Comparison of ENCODE assay signal across 28 cellular contexts in the genomic region with DNA sequence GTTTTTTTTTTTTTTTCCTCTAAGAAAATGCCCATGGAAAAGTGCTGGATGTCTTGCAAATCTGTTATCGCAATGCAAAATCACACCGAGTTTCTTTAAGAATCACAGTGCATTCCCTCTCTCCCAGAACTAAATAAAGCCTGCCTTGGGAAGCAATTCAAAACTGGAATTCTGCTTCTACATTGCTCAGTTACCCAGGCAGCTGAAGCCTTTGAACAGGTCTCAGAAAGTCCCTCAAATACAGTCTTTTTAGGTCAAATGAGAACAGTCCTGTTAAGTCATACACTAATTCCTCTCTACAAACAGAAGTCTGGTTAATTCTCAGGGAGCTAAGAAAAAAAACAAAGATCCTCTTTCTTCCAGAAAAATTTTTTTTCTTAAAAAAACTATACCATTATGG. TPM values are rescaled to one million over a fixed set of nuclear protein-coding genes. Genes with fewer than 3 reads are reported as not detected.
A peak's percentile ranks its signal among the peaks of the same experiment; 100 is the strongest.
DNase-seq lines count a peak whose midpoint lies in the region; ATAC-seq lines count a peak whose summit lies in the region.
"Had no signal": no experiment of that assay in that cellular context is flagged by ENCODE, and none has a peak within 500 bp of the region (broad histone marks: within the 10 kb centered on the region; RNA-seq: fewer than 3 reads in every experiment).

No MANE protein-coding gene starts in this region.

- H3K23ac ChIP-seq in trophoblast cell (ENCODE audit: low read length): no peak overlapping the region

- no peak overlapping the region for H4K12ac ChIP-seq in trophoblast cell (ENCODE audit: low read depth, low read length)

- H3K9me3 Mint-ChIP-seq in activated CD4-positive, alpha-beta T cell treated with anti-CD3 and anti-CD28 coated beads, Interleukin-2, amount 10 ng/mL, durations not matched to agents 7 days and 5 days: no peaks in the 10 kb centered on the region
- no peaks in the 10 kb centered on the region for H3K9me3 Mint-ChIP-seq in activated T-helper 2 cell treated with anti-CD3 and anti-CD28 coated beads, Interferon-gamma antibody, Interleukin-2, Interleukin-4, amounts not matched to agents 10 μg/mL and 5 μg/mL and 100 μg/mL, durations not matched to agents 14 hours and 24 hours and 36 hours

- intact Hi-C loops in activated T-helper 2 cell treated with anti-CD3 and anti-CD28 coated beads, Interferon-gamma antibody, Interleukin-2, Interleukin-4, amounts not matched to agents 10 μg/mL and 5 μg/mL and 100 μg/mL, durations not matched to agents 14 hours and 24 hours and 36 hours (cut with micrococcal nuclease): no loop called here

- no peak overlapping the region for H4K91ac ChIP-seq in trophoblast cell (ENCODE audit: low read depth, low read length)

- H2BK5ac ChIP-seq in trophoblast cell (ENCODE audit: low read depth, low read length, poor library complexity): no peak overlapping the region

- no peak overlapping the region for H3K18ac ChIP-seq in trophoblast cell (ENCODE audit: low read length)

- H4K8ac ChIP-seq in trophoblast cell (ENCODE audit: low read depth, low read length): no peak overlapping the region

- H3K79me2 ChIP-seq in trophoblast cell (ENCODE audit: control insufficient read depth, insufficient read depth, low read length, poor library complexity): no peaks in the 10 kb centered on the region

- peaks cover 0 to 3% of the 10 kb centered on the region in 2 experiments for H3K4me1 ChIP-seq in trophoblast cell (ENCODE audit: control insufficient read depth in 1 of 2, insufficient read depth in 2 of 2, low read length in 2 of 2)

- peaks cover 4% of the 10 kb centered on the region for H3K27me3 Mint-ChIP-seq in activated CD4-positive, alpha-beta T cell treated with anti-CD3 and anti-CD28 coated beads, Interleukin-2, amount 10 ng/mL, durations not matched to agents 7 days and 5 days
- H3K27me3 Mint-ChIP-seq in activated T-helper 2 cell treated with anti-CD3 and anti-CD28 coated beads, Interferon-gamma antibody, Interleukin-2, Interleukin-4, amounts not matched to agents 10 μg/mL and 5 μg/mL and 100 μg/mL, durations not matched to agents 14 hours and 24 hours and 36 hours (ENCODE audit: low read depth): no peaks in the 10 kb centered on the region

- H3K27ac ChIP-seq in caudate nucleus (ENCODE audit: low read depth, low read length) (peak overlapping the region; percentile 56), layer of hippocampus (ENCODE audit: low read depth, low read length) (peak overlapping the region; percentile 49), trophoblast cell (ENCODE audit: low read depth, low read length) (no peak overlapping the region)
- H3K27ac ChIP-seq: C4-2B, GM23248, PC-9 had no signal

- WGBS in trophoblast cell (ENCODE audit: extremely low coverage, insufficient coverage, insufficient read length): no CpG with 5 or more reads among the region's 2 CpGs

- H3K9me3 ChIP-seq in trophoblast cell (ENCODE audit: insufficient read depth, low read depth, low read length): no peaks in the 10 kb centered on the region

- no peak overlapping the region for H3K4me3 Mint-ChIP-seq in activated CD4-positive, alpha-beta T cell treated with anti-CD3 and anti-CD28 coated beads, Interleukin-2, amount 10 ng/mL, durations not matched to agents 7 days and 5 days
- no peak overlapping the region for H3K4me3 Mint-ChIP-seq in activated T-helper 2 cell treated with anti-CD3 and anti-CD28 coated beads, Interferon-gamma antibody, Interleukin-2, Interleukin-4, amounts not matched to agents 10 μg/mL and 5 μg/mL and 100 μg/mL, durations not matched to agents 14 hours and 24 hours and 36 hours (ENCODE audit: low read depth)
- H3K4me3 Mint-ChIP-seq: CD8-positive, alpha-beta memory T cell; H9; HFFc6 had no signal

- DNase-seq in COLO829 (ENCODE audit: low spot score) (peak; percentile 50), caudate nucleus (lab: John Stamatoyannopoulos, UW) (peak in 3 of 61 donors; percentile 0 to 22 (median 18)), trophoblast cell (no peak)
- no peak for DNase-seq in activated CD4-positive, alpha-beta T cell treated with anti-CD3 and anti-CD28 coated beads, Interleukin-2, amount 10 ng/mL, durations not matched to agents 7 days and 5 days
- no peak for DNase-seq in activated T-helper 2 cell treated with anti-CD3 and anti-CD28 coated beads, Interferon-gamma antibody, Interleukin-2, Interleukin-4, amounts not matched to agents 10 μg/mL and 5 μg/mL and 100 μg/mL, durations not matched to agents 14 hours and 24 hours and 36 hours (ENCODE audit: low spot score)
- DNase-seq: AML-193; CD8-positive, alpha-beta memory T cell; DMS79; GM23248; H9; HFFc6; KBM-7; MM.1S; NCI-H1048; NCI-H1417 treated with DMSO at 0.1 percent for 48 hours; NCI-H187; NCI-H510A treated with DMSO at 0.1 percent for 48 hours; NCI-H748 treated with DMSO at 0.1 percent for 48 hours; PC-9; RPMI8226; SHP77 treated with DMSO at 0.1 percent for 48 hours had no signal

- H3K4ac ChIP-seq in trophoblast cell (ENCODE audit: low read depth, low read length): no peak overlapping the region

- H3K79me1 ChIP-seq in trophoblast cell (ENCODE audit: low read length): no peaks in the 10 kb centered on the region

- no peaks in the 10 kb centered on the region for H3K4me1 Mint-ChIP-seq in activated CD4-positive, alpha-beta T cell treated with anti-CD3 and anti-CD28 coated beads, Interleukin-2, amount 10 ng/mL, durations not matched to agents 7 days and 5 days
- H3K4me1 Mint-ChIP-seq in activated T-helper 2 cell treated with anti-CD3 and anti-CD28 coated beads, Interferon-gamma antibody, Interleukin-2, Interleukin-4, amounts not matched to agents 10 μg/mL and 5 μg/mL and 100 μg/mL, durations not matched to agents 14 hours and 24 hours and 36 hours (ENCODE audit: low read depth): no peaks in the 10 kb centered on the region
- H3K4me1 Mint-ChIP-seq: CD8-positive, alpha-beta memory T cell had no signal

- no peak overlapping the region for H2BK12ac ChIP-seq in trophoblast cell (ENCODE audit: low read length)

- no peak overlapping the region for H2BK120ac ChIP-seq in trophoblast cell (ENCODE audit: insufficient read depth, low read length, poor library complexity)

- no peak overlapping the region for H3K9ac ChIP-seq in trophoblast cell (ENCODE audit: low read length)
- H3K9ac ChIP-seq: GM23248 had no signal

- H3K27ac Mint-ChIP-seq in activated CD4-positive, alpha-beta T cell treated with anti-CD3 and anti-CD28 coated beads, Interleukin-2, amount 10 ng/mL, durations not matched to agents 7 days and 5 days: no peak overlapping the region
- no peak overlapping the region for H3K27ac Mint-ChIP-seq in activated T-helper 2 cell treated with anti-CD3 and anti-CD28 coated beads, Interferon-gamma antibody, Interleukin-2, Interleukin-4, amounts not matched to agents 10 μg/mL and 5 μg/mL and 100 μg/mL, durations not matched to agents 14 hours and 24 hours and 36 hours
- H3K27ac Mint-ChIP-seq: CD8-positive, alpha-beta memory T cell; H9; HFFc6 had no signal

- H3K36me3 ChIP-seq in trophoblast cell (ENCODE audit: control insufficient read depth in 1 of 2, insufficient read depth in 2 of 2, low read length in 2 of 2): no peaks in the 10 kb centered on the region

- CTCF ChIA-PET in activated CD4-positive, alpha-beta T cell treated with anti-CD3 and anti-CD28 coated beads, Interleukin-2, amount 10 ng/mL, durations not matched to agents 7 days and 5 days (lab: Charles Lee): interaction anchor here (0.7 kb wide), 1 partner anchor 105 kb away, joined by 4 read pairs; no protein-coding TSS in a partner anchor

- no peaks in the 10 kb centered on the region for H3K36me3 Mint-ChIP-seq in activated CD4-positive, alpha-beta T cell treated with anti-CD3 and anti-CD28 coated beads, Interleukin-2, amount 10 ng/mL, durations not matched to agents 7 days and 5 days (ENCODE audit: low read depth)
- no peaks in the 10 kb centered on the region for H3K36me3 Mint-ChIP-seq in activated T-helper 2 cell treated with anti-CD3 and anti-CD28 coated beads, Interferon-gamma antibody, Interleukin-2, Interleukin-4, amounts not matched to agents 10 μg/mL and 5 μg/mL and 100 μg/mL, durations not matched to agents 14 hours and 24 hours and 36 hours (ENCODE audit: low read depth)
- H3K36me3 Mint-ChIP-seq: CD8-positive, alpha-beta memory T cell had no signal

- H3K27me3 ChIP-seq in layer of hippocampus (ENCODE audit: control insufficient read depth, insufficient read depth, low read length) (no peaks in the 10 kb centered on the region), trophoblast cell (ENCODE audit: insufficient read depth, low read length) (no peaks in the 10 kb centered on the region)

- no peak overlapping the region for H3K4me3 ChIP-seq in trophoblast cell (ENCODE audit: low read depth, low read length)
- H3K4me3 ChIP-seq: GM12878, GM23248, PC-9 had no signal

- POLR2A ChIA-PET in activated CD4-positive, alpha-beta T cell treated with anti-CD3 and anti-CD28 coated beads, Interleukin-2, amount 10 ng/mL, durations not matched to agents 7 days and 5 days (lab: Charles Lee): no interaction called here

- H3K14ac ChIP-seq in trophoblast cell (ENCODE audit: low read length): no peak overlapping the region

- peak overlapping the region; percentile 2 for H3K4me2 ChIP-seq in trophoblast cell (ENCODE audit: low read length)
- H3K4me2 ChIP-seq: PC-9 had no signal

- no peak overlapping the region for H2AK5ac ChIP-seq in trophoblast cell (ENCODE audit: low read length)

- ATAC-seq in HG03159 (IDR thresholded peaks at IDR 0.05; ENCODE audit: unreplicated experiment): no peak
- ATAC-seq in GM19395 (IDR thresholded peaks at IDR 0.05; ENCODE audit: unreplicated experiment): no peak
- ATAC-seq: GM12878 had no signal

- no peak overlapping the region for H2AFZ ChIP-seq in trophoblast cell (ENCODE audit: insufficient read depth, low read length, poor library complexity)
- H2AFZ ChIP-seq: GM23248, PC-9 had no signal

RNA-seq across cellular contexts. Expression of a gene that starts 46.2 kb away (rescaled TPM):
- 0.14 and 0.19 TPM in 2 replicates for polyA plus RNA-seq in trophoblast cell (2013)
- total RNA-seq in activated CD4-positive, alpha-beta T cell treated with anti-CD3 and anti-CD28 coated beads, Interleukin-2, amount 10 ng/mL, durations not matched to agents 7 days and 5 days: not detected
- not detected in 2 replicates for total RNA-seq in activated T-helper 2 cell treated with anti-CD3 and anti-CD28 coated beads, Interferon-gamma antibody, Interleukin-2, Interleukin-4, amounts not matched to agents 10 μg/mL and 5 μg/mL and 100 μg/mL, durations not matched to agents 14 hours and 24 hours and 36 hours
- total RNA-seq: A172; CD8-positive, alpha-beta memory T cell; GM12878; GM23248; HFFc6; PC-9 had no signal
- polyA plus RNA-seq: AG04450; CD8-positive, alpha-beta memory T cell; GM12878; GM23248 had no signal
